Comparison of ENCODE assay signal across 25 cellular contexts in genomic region chr6:10093282-10093681, GRCh38.
"Had no signal": no experiment of that assay in that cellular context is flagged by ENCODE, and none has a peak within 500 bp of the region (broad histone marks: within the 10 kb centered on the region; RNA-seq: fewer than 3 reads in every experiment).

No MANE protein-coding gene starts in this region.

- ATAC-seq: foreskin keratinocyte; gastroesophageal sphincter; heart left ventricle; left colon; left lobe of liver; left ventricle myocardium superior; lower lobe of right lung; naive thymus-derived CD4-positive, alpha-beta T cell had no signal

- H3K27ac ChIP-seq: coronary artery, dorsolateral prefrontal cortex, esophagus muscularis mucosa, foreskin keratinocyte, gastroesophageal sphincter, heart left ventricle, hepatocyte, lower lobe of right lung had no signal

- H2AFZ ChIP-seq: hepatocyte had no signal

- H3K36me3 ChIP-seq: esophagus muscularis mucosa, gastroesophageal sphincter, heart left ventricle, lower lobe of right lung had no signal

- H3K4me1 ChIP-seq: esophagus muscularis mucosa, gastroesophageal sphincter, heart left ventricle, lower lobe of right lung had no signal

- H3K27me3 ChIP-seq: esophagus muscularis mucosa, foreskin keratinocyte, hepatocyte had no signal

- DNase-seq: dermis blood vessel endothelial cell; dorsolateral prefrontal cortex; effector CD4-positive, alpha-beta T cell; effector memory CD4-positive, alpha-beta T cell; foreskin keratinocyte; heart left ventricle; hypothalamus; immature natural killer cell; islet precursor cell; kidney; kidney glomerular epithelial cell; left colon; left ventricle myocardium superior; lower lobe of right lung; mesendoderm; midbrain; naive thymus-derived CD4-positive, alpha-beta T cell had no signal

- H3K79me2 ChIP-seq: hepatocyte had no signal

- FAIRE-seq: colon, endothelial cell of umbilical vein, frontal cortex, kidney had no signal

- H3K4me2 ChIP-seq: hepatocyte had no signal

- H3K4me3 ChIP-seq: coronary artery, dorsolateral prefrontal cortex, esophagus muscularis mucosa, gastroesophageal sphincter, heart left ventricle, hepatocyte, lower lobe of right lung had no signal
